Comparison of ENCODE assay signal across 28 cellular contexts in the genomic region with DNA sequence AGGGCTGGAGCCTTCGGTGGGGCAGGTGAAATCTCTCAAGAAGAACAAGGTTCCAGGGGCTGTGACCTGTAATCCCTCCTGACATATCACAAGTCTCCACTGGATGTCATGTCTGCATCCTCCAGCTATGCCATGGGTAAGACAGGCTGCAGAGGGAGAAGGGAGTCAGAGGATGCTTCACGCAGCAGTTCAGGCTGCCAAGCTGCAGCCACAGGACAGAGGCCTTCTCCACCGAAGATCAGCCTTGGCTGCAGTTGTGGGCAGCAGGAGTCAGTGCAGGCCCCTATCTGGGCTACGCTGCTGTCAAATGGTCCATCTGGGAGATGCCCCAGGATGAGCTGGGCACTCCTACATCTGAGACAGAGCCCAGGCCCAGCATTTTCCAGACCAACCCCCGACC. TPM values are rescaled to one million over a fixed set of nuclear protein-coding genes. Genes with fewer than 3 reads are reported as not detected.
DNase-seq lines count a peak whose midpoint lies in the region; ATAC-seq, FAIRE-seq and TF ChIP-seq lines count a peak whose summit lies in the region.
"Had no signal": no experiment of that assay in that cellular context is flagged by ENCODE, and none has a peak within 500 bp of the region (broad histone marks: within the 10 kb centered on the region; RNA-seq: fewer than 3 reads in every experiment).

No MANE protein-coding gene starts in this region.

- TF ChIP-seq POLR2A in vagina (IDR thresholded peaks at IDR 0.05), result no peak

- intact Hi-C loops in heart right ventricle (cut with DNase I), result no loop called here
- intact Hi-C loops in Right ventricle myocardium superior (cut with DNase I), result no loop called here
- intact Hi-C loops in vagina (cut with DNase I), result no loop called here

- peaks cover 10% of the 10 kb centered on the region for H3K79me2 ChIP-seq in astrocyte (ENCODE audit: insufficient read depth, low read length)
- no peaks in the 10 kb centered on the region for H3K79me2 ChIP-seq in neural progenitor cell (ENCODE audit: low read depth)

- peak overlapping the region; percentile 21 for H3K4me2 ChIP-seq in astrocyte (ENCODE audit: low read length)
- H3K4me2 ChIP-seq in neural progenitor cell, result no peak overlapping the region
- H3K4me2 ChIP-seq: GM23338 had no signal

- peaks cover 43% of the 10 kb centered on the region for H3K36me3 Mint-ChIP-seq in astrocyte (ENCODE audit: low read depth, unreplicated experiment)
- peaks cover 19% of the 10 kb centered on the region for H3K36me3 Mint-ChIP-seq in neural progenitor cell

- no peak for TF ChIP-seq CTCF in heart right ventricle (IDR thresholded peaks at IDR 0.05)
- TF ChIP-seq CTCF in astrocyte (IDR thresholded peaks at IDR 0.05; ENCODE audit: insufficient read depth, low read depth, low read length), result no peak
- no peak for TF ChIP-seq CTCF in neural progenitor cell (IDR thresholded peaks at IDR 0.05)
- TF ChIP-seq CTCF in vagina (IDR thresholded peaks at IDR 0.05), result no peak

- H3K4me3 ChIP-seq in heart right ventricle, result no peak overlapping the region
- H3K4me3 ChIP-seq in astrocyte (ENCODE audit: insufficient read depth, low read depth, low read length), result no peak overlapping the region
- H3K4me3 ChIP-seq in neural progenitor cell, result no peak overlapping the region
- no peak overlapping the region for H3K4me3 ChIP-seq in vagina
- H3K4me3 ChIP-seq: esophagus squamous epithelium, GM23338, K562, SJSA1, transverse colon had no signal

- H2AFZ ChIP-seq in astrocyte (ENCODE audit: low read depth, low read length) (no peak overlapping the region), neural progenitor cell (replicated peaks) (no peak overlapping the region)
- H2AFZ ChIP-seq: GM23338 had no signal

- WGBS in heart right ventricle, 2 donors, result 74 to 83% methylated on average over 5 of the region's 5 CpGs

- peaks cover 59% of the 10 kb centered on the region for H3K4me1 Mint-ChIP-seq in astrocyte (ENCODE audit: low read depth, unreplicated experiment)
- peaks cover 29% of the 10 kb centered on the region for H3K4me1 Mint-ChIP-seq in neural progenitor cell

- H3K9ac ChIP-seq in astrocyte (ENCODE audit: low read length), result peak overlapping the region; percentile 12
- no peak overlapping the region for H3K9ac ChIP-seq in neural progenitor cell

- no peaks in the 10 kb centered on the region for H3F3A ChIP-seq in neural progenitor cell (ENCODE audit: low read depth)

- peaks cover 4% of the 10 kb centered on the region for H3K9me3 Mint-ChIP-seq in astrocyte (ENCODE audit: unreplicated experiment)
- H3K9me3 Mint-ChIP-seq in neural progenitor cell, result peaks cover 4% of the 10 kb centered on the region
- H3K9me3 Mint-ChIP-seq: GM23338; stimulated activated naive CD8-positive, alpha-beta T cell treated with anti-CD3 and anti-CD28 coated beads, Interleukin-15, Interleukin-2, amounts not matched to agents 100 ng/mL and 50 ng/mL, for 24 hours; T-helper 1 cell treated with Interleukin-12 subunit alpha and Interleukin-12 subunit beta and Interleukin-4 antibody, amounts not matched to agents 30 μg/mL and 1 μg/mL, for 36 hours had no signal

- H4K20me1 ChIP-seq in astrocyte (ENCODE audit: insufficient read depth, low read length) (no peaks in the 10 kb centered on the region), neural progenitor cell (ENCODE audit: low read depth) (no peaks in the 10 kb centered on the region)

- H3K27me3 ChIP-seq in heart right ventricle, result no peaks in the 10 kb centered on the region
- H3K27me3 ChIP-seq in astrocyte (ENCODE audit: insufficient read depth, low read length), result no peaks in the 10 kb centered on the region
- H3K27me3 ChIP-seq in neural progenitor cell, result no peaks in the 10 kb centered on the region
- H3K27me3 ChIP-seq in vagina, result no peaks in the 10 kb centered on the region
- H3K27me3 ChIP-seq: BE2C, esophagus squamous epithelium, SJSA1, transverse colon had no signal

- H3K36me3 ChIP-seq in heart right ventricle, result no peaks in the 10 kb centered on the region
- no peaks in the 10 kb centered on the region for H3K36me3 ChIP-seq in astrocyte (ENCODE audit: insufficient read depth, low read length)
- no peaks in the 10 kb centered on the region for H3K36me3 ChIP-seq in neural progenitor cell
- no peaks in the 10 kb centered on the region for H3K36me3 ChIP-seq in vagina
- H3K36me3 ChIP-seq: BE2C, esophagus squamous epithelium, transverse colon had no signal

- no peaks in the 10 kb centered on the region for H3K9me3 ChIP-seq in heart right ventricle
- peaks cover 7% of the 10 kb centered on the region for H3K9me3 ChIP-seq in astrocyte (ENCODE audit: insufficient read depth, low read depth, low read length)
- no peaks in the 10 kb centered on the region for H3K9me3 ChIP-seq in neural progenitor cell (ENCODE audit: low read depth)
- H3K9me3 ChIP-seq in vagina, result no peaks in the 10 kb centered on the region
- H3K9me3 ChIP-seq: BE2C, esophagus squamous epithelium, SJSA1, transverse colon had no signal

- H3K4me3 Mint-ChIP-seq in astrocyte (ENCODE audit: unreplicated experiment) (no peak overlapping the region), neural progenitor cell (no peak overlapping the region)
- H3K4me3 Mint-ChIP-seq: activated CD8-positive, alpha-beta T cell treated with anti-CD3 and anti-CD28 coated beads, Interleukin-2, amount 10 ng/mL, durations not matched to agents 7 days and 5 days; GM23338; stimulated activated naive CD8-positive, alpha-beta T cell treated with anti-CD3 and anti-CD28 coated beads, Interleukin-15, Interleukin-2, amounts not matched to agents 100 ng/mL and 50 ng/mL, for 24 hours; T-helper 1 cell treated with Interleukin-12 subunit alpha and Interleukin-12 subunit beta and Interleukin-4 antibody, amounts not matched to agents 30 μg/mL and 1 μg/mL, for 36 hours had no signal

- ATAC-seq in heart right ventricle (no peak), Right ventricle myocardium superior (ENCODE audit: poor library complexity) (no peak), HG03025 (IDR thresholded peaks at IDR 0.05; ENCODE audit: low FRiP score, unreplicated experiment) (no peak)
- ATAC-seq: activated CD8-positive, alpha-beta T cell treated with anti-CD3 and anti-CD28 coated beads, Interleukin-2, amount 10 ng/mL, durations not matched to agents 7 days and 5 days; GM23338; K562 had no signal

- no peak for DNase-seq in heart right ventricle
- DNase-seq in Right ventricle myocardium superior, result no peak
- no peak for DNase-seq in astrocyte (ENCODE audit: low read depth)
- DNase-seq in neural progenitor cell (ENCODE audit: low spot score), result no peak
- DNase-seq in vagina (ENCODE audit: extremely low spot score in 2 of 2), result no peak
- no peak for DNase-seq in LoVo (ENCODE audit: low spot score)
- DNase-seq in nucleus accumbens (lab: John Stamatoyannopoulos, UW), result no peak
- DNase-seq: activated CD4-positive, alpha-beta T cell treated with anti-CD3 and anti-CD28 coated beads for 1 hour; activated CD8-positive, alpha-beta T cell treated with anti-CD3 and anti-CD28 coated beads, Interleukin-2, amount 10 ng/mL, durations not matched to agents 7 days and 5 days; activated gamma-delta T cell; activated T-cell treated with anti-CD3 and anti-CD28 coated beads, Interleukin-2, amount 50 U/mL, for 1 hour; BE2C; cortex of kidney; esophagus squamous epithelium; NCI-H146; NCI-H510A; NK-92 treated with Interleukin-12 subunit alpha and Interleukin-12 subunit beta, amount 100 ng/mL, for 24 hours; transverse colon had no signal

- H3K27me3 Mint-ChIP-seq in astrocyte (ENCODE audit: low read depth, unreplicated experiment) (no peaks in the 10 kb centered on the region), neural progenitor cell (ENCODE audit: insufficient read depth, low read depth) (peaks cover 3% of the 10 kb centered on the region)
- H3K27me3 Mint-ChIP-seq: stimulated activated naive CD8-positive, alpha-beta T cell treated with anti-CD3 and anti-CD28 coated beads, Interleukin-15, Interleukin-2, amounts not matched to agents 100 ng/mL and 50 ng/mL, for 24 hours had no signal

- H3K27ac Mint-ChIP-seq in astrocyte (ENCODE audit: unreplicated experiment), result peak overlapping the region; percentile 34
- peak overlapping the region; percentile 68 for H3K27ac Mint-ChIP-seq in neural progenitor cell
- H3K27ac Mint-ChIP-seq: activated CD8-positive, alpha-beta T cell treated with anti-CD3 and anti-CD28 coated beads, Interleukin-2, amount 10 ng/mL, durations not matched to agents 7 days and 5 days; GM23338; stimulated activated naive CD8-positive, alpha-beta T cell treated with anti-CD3 and anti-CD28 coated beads, Interleukin-15, Interleukin-2, amounts not matched to agents 100 ng/mL and 50 ng/mL, for 24 hours; T-helper 1 cell treated with Interleukin-12 subunit alpha and Interleukin-12 subunit beta and Interleukin-4 antibody, amounts not matched to agents 30 μg/mL and 1 μg/mL, for 36 hours had no signal

- H3K27ac ChIP-seq in heart right ventricle (peak overlapping the region in 8 of 10 donors; percentile 64 to 92 (median 74)), astrocyte (ENCODE audit: low read depth, low read length) (peak overlapping the region; percentile 19), neural progenitor cell (no peak overlapping the region), vagina (peak overlapping the region; percentile 52)
- H3K27ac ChIP-seq: SJSA1, transverse colon had no signal

- peaks cover 58 to 99% (median 78%) of the 10 kb centered on the region in 9 donors for H3K4me1 ChIP-seq in heart right ventricle
- H3K4me1 ChIP-seq in astrocyte (ENCODE audit: insufficient read depth, low read length), result peaks cover 73% of the 10 kb centered on the region
- H3K4me1 ChIP-seq in neural progenitor cell, result peaks cover 7% of the 10 kb centered on the region
- H3K4me1 ChIP-seq in vagina, result peaks cover 39% of the 10 kb centered on the region

- FAIRE-seq in astrocyte (lab: Jason Lieb, UNC), result no peak
- FAIRE-seq: A204.1, G401.6, K562, keratinocyte had no signal

RNA-seq across cellular contexts. Expression of a gene that starts 25.0 kb away (rescaled TPM):
- total RNA-seq in heart right ventricle (1,000 to 10,000 TPM in 1 of 10 donors, 100 to 1,000 TPM in 9; 314 to 1,034 (median 652) TPM), Right ventricle myocardium superior (520 TPM), astrocyte (307 and 328 TPM in 2 replicates), neural progenitor cell (ENCODE audit: low replicate concordance) (23.9 and 26.1 TPM in 2 replicates), vagina (110 TPM)
- polyA plus RNA-seq in heart right ventricle, result 100 to 1,000 TPM; 113 to 254 TPM
- total RNA-seq: HT-29 had no signal
